In the genomic region with DNA sequence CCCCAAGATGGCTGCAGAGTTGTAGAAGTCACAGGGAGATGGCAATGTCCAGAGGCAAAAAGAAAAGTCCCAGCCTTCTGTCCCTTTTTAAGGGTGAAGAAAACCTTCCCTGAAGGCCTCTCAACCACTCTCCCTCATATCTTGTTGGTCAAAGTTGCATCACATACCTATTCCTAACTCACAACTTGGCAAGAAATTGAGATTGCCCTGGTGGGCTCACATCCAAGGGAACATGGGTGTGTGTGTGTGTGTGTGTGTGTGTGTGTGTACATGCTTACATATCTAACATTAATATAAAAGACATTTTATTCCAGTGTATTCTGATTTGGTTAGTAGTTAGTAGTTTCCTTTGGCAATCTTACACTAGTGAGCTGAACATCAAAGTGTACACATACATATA, we compare ENCODE assay signal across 24 cellular contexts.
"Had no signal": no experiment of that assay in that cellular context is flagged by ENCODE, and none has a peak within 500 bp of the region (broad histone marks: within the 10 kb centered on the region; RNA-seq: fewer than 3 reads in every experiment).

No MANE protein-coding gene starts in this region.

- H3K27ac Mint-ChIP-seq: naive thymus-derived CD4-positive, alpha-beta T cell; nephron progenitor cell; stimulated activated effector memory CD8-positive, alpha-beta T cell treated with anti-CD3 and anti-CD28 coated beads, Interleukin-12 subunit alpha, Interleukin-12 subunit beta, amount 100 ng/mL, for 72 hours had no signal

- DNase-seq: cortex of kidney; dorsolateral prefrontal cortex; effector CD8-positive, alpha-beta T cell; gastrocnemius medialis; heart right ventricle; hypothalamus; islet precursor cell; mammary epithelial cell; naive thymus-derived CD4-positive, alpha-beta T cell; nephron progenitor cell; psoas muscle; retina; right lobe of liver; stimulated activated CD4-positive, alpha-beta T cell treated with anti-CD3 and anti-CD28 coated beads, Interleukin-4, amount 100 ng/mL, for 1 hour; stimulated activated CD8-positive, alpha-beta memory T cell treated with anti-CD3 and anti-CD28 coated beads, Interleukin-4, amount 100 ng/mL, for 48 hours; stimulated activated naive CD8-positive, alpha-beta T cell treated with anti-CD3 and anti-CD28 coated beads, Interleukin-15, Interleukin-2, amounts not matched to agents 100 U/mL and 50 U/mL, for 24 hours; tibial artery; upper lobe of left lung; uterus had no signal

- H3K36me3 ChIP-seq: gastrocnemius medialis, heart right ventricle, right lobe of liver, tibial artery, upper lobe of left lung, uterus had no signal

- H3K4me1 Mint-ChIP-seq: stimulated activated effector memory CD8-positive, alpha-beta T cell treated with anti-CD3 and anti-CD28 coated beads, Interleukin-12 subunit alpha, Interleukin-12 subunit beta, amount 100 ng/mL, for 72 hours had no signal

- H3K27me3 ChIP-seq: dorsolateral prefrontal cortex, gastrocnemius medialis, right lobe of liver, tibial artery, upper lobe of left lung, uterus had no signal

- FAIRE-seq: endometrium had no signal

- H3K36me3 Mint-ChIP-seq: naive thymus-derived CD4-positive, alpha-beta T cell; stimulated activated effector memory CD8-positive, alpha-beta T cell treated with anti-CD3 and anti-CD28 coated beads, Interleukin-12 subunit alpha, Interleukin-12 subunit beta, amount 100 ng/mL, for 72 hours had no signal

- H3K27ac ChIP-seq: dorsolateral prefrontal cortex, gastrocnemius medialis, parathyroid adenoma, psoas muscle, right lobe of liver, tibial artery, upper lobe of left lung, uterus had no signal

- ATAC-seq: esophagus mucosa; gastrocnemius medialis; heart right ventricle; left lobe of liver; naive thymus-derived CD4-positive, alpha-beta T cell; psoas muscle; right lobe of liver; stimulated activated effector memory CD8-positive, alpha-beta T cell treated with anti-CD3 and anti-CD28 coated beads, Interleukin-12 subunit alpha, Interleukin-12 subunit beta, amount 100 ng/mL, for 72 hours; stimulated activated naive CD8-positive, alpha-beta T cell treated with anti-CD3 and anti-CD28 coated beads, Interleukin-15, Interleukin-2, amounts not matched to agents 100 U/mL and 50 U/mL, for 24 hours had no signal

- H3K9me3 Mint-ChIP-seq: naive thymus-derived CD4-positive, alpha-beta T cell; stimulated activated effector memory CD8-positive, alpha-beta T cell treated with anti-CD3 and anti-CD28 coated beads, Interleukin-12 subunit alpha, Interleukin-12 subunit beta, amount 100 ng/mL, for 72 hours had no signal

- H3K9me3 ChIP-seq: gastrocnemius medialis, heart right ventricle, psoas muscle, right lobe of liver, tibial artery, upper lobe of left lung, uterus had no signal

- H3K4me3 Mint-ChIP-seq: naive thymus-derived CD4-positive, alpha-beta T cell; nephron progenitor cell; stimulated activated effector memory CD8-positive, alpha-beta T cell treated with anti-CD3 and anti-CD28 coated beads, Interleukin-12 subunit alpha, Interleukin-12 subunit beta, amount 100 ng/mL, for 72 hours had no signal

- H3K4me3 ChIP-seq: dorsolateral prefrontal cortex, gastrocnemius medialis, heart right ventricle, psoas muscle, right lobe of liver, tibial artery, upper lobe of left lung, uterus had no signal
